Comparison of ENCODE assay signal across 8 cellular contexts in the genomic region with DNA sequence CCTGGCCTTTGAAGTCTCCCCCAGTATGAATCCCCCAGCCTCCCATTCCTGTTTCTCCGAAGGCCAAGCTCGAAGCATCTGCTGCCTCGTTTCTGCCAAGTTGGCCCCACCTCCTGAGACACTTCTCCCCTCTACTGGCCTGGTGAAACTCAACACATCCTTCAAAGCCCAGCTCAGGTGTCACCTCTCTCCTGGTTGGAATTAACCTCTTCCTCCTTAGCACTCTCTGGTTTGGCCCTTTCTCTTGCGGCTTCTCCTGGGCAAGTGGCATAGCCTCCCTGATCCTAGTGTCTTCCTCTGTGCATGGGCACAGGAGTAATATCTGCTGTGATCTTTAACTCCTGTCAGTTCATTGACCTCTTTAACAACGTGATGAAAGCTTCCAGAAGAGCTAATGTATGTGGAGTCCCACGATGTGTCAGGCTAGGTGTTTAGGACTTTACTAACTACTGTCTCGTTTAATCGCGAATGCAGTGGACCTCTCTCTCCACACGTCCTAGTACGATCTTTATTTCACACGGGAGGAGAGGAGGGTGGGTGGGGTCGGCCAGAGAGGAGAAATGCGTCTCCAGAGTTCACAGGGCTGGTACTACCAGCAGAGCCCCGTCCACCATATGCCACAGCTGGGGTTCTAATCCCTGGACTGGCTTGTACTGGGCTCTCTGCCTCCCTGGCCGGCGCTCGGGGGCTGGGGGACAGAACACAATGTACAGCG. TPM values are rescaled to one million over a fixed set of nuclear protein-coding genes. Genes with fewer than 3 reads are reported as not detected.
A peak's percentile ranks its signal among the peaks of the same experiment; 100 is the strongest.
DNase-seq lines count a peak whose midpoint lies in the region; ATAC-seq, FAIRE-seq and TF ChIP-seq lines count a peak whose summit lies in the region.

No MANE protein-coding gene starts in this region.

- H3K9me3 ChIP-seq in A549 (no peaks in the 10 kb centered on the region), HEK293 (ENCODE audit: control insufficient read depth, insufficient read depth, low read depth, low read length) (no peaks in the 10 kb centered on the region), adipocyte (ENCODE audit: control insufficient read depth, low read length) (no peaks in the 10 kb centered on the region), stomach smooth muscle (ENCODE audit: control insufficient read depth in 2 of 2, low read length in 2 of 2) (no peaks in the 10 kb centered on the region)

- POLR2A ChIA-PET in A549 (lab: Yijun Ruan, JAX) = interaction anchor here (0.6 to 1.9 kb wide), 11 partner anchors 11 to 130 kb away, joined by 3 to 15 read pairs (median 5); no protein-coding TSS in a partner anchor
- POLR2A ChIA-PET in HEK293 (lab: Yijun Ruan, JAX) = interaction anchor here (0.6 to 0.9 kb wide), 7 partner anchors 10 to 1647 kb away, joined by 3 to 8 read pairs (median 3); no protein-coding TSS in a partner anchor

- DNase-seq in A549 (ENCODE audit: low read depth in 1 of 2, low spot score in 1 of 2) (peak; percentile 61 to 64), adipocyte (ENCODE audit: low read depth) (no peak), immature natural killer cell (no peak), amniotic stem cell (lab: John Stamatoyannopoulos, UW) (no peak), ureter (ENCODE audit: low spot score) (no peak)

- FAIRE-seq in A549 (lab: Jason Lieb, UNC) = no peak

- CTCF ChIA-PET in A549 (lab: Yijun Ruan, JAX) = interaction anchor here (0.7 to 3.2 kb wide), 7 partner anchors 17 to 173 kb away, joined by 3 to 24 read pairs (median 4); no protein-coding TSS in a partner anchor
- CTCF ChIA-PET in HEK293 (lab: Yijun Ruan, JAX) = interaction anchor here (0.6 to 1.2 kb wide), 6 partner anchors 12 to 130 kb away, joined by 3 to 4 read pairs (median 3); no protein-coding TSS in a partner anchor

- peak in 1 of 2 experiments; percentile 27; a peak in 1 of 5 replicates for TF ChIP-seq RAD21 in A549 (conservative IDR thresholded peaks at IDR 0.05 in 1 of 2, IDR thresholded peaks at IDR 0.05 in 1 of 2)

- H3K27ac ChIP-seq in A549 (peak overlapping the region; percentile 94 to 100), HEK293 (ENCODE audit: extremely low read depth, low read depth, low read length) (peak overlapping the region; percentile 33; the same call in 1 of the 2 replicates), stomach smooth muscle (ENCODE audit: low read length) (peak overlapping the region; percentile 18)

- peak overlapping the region; percentile 28 to 88 (median 68) for H3K27ac Mint-ChIP-seq in immature natural killer cell

- no peaks in the 10 kb centered on the region for H3K36me3 ChIP-seq in HEK293 (ENCODE audit: control insufficient read depth in 2 of 2, insufficient read depth in 1 of 2, low read length in 2 of 2)
- no peaks in the 10 kb centered on the region for H3K36me3 ChIP-seq in adipocyte (ENCODE audit: control insufficient read depth, insufficient read depth, low read length, severe bottlenecking)
- no peaks in the 10 kb centered on the region for H3K36me3 ChIP-seq in stomach smooth muscle (ENCODE audit: control insufficient read depth in 2 of 2, insufficient read depth in 2 of 2, low read length in 2 of 2)

- peaks cover 51% of the 10 kb centered on the region for H3K4me1 ChIP-seq in A549
- peaks cover 8% of the 10 kb centered on the region for H3K4me1 ChIP-seq in HEK293 (ENCODE audit: control insufficient read depth, insufficient read depth, low read length)
- H3K4me1 ChIP-seq in adipocyte (ENCODE audit: control insufficient read depth, insufficient read depth, low read length) = peaks cover 25% of the 10 kb centered on the region
- peaks cover 14% of the 10 kb centered on the region for H3K4me1 ChIP-seq in stomach smooth muscle (ENCODE audit: control insufficient read depth, insufficient read depth, low read length)

- no peak for TF ChIP-seq EP300 in A549 (IDR thresholded peaks at IDR 0.05)

- H3K4me1 Mint-ChIP-seq in immature natural killer cell = peaks cover 35 to 42% of the 10 kb centered on the region in 2 donors

- peak overlapping the region; percentile 53 to 84 (median 67) for H3K4me3 Mint-ChIP-seq in immature natural killer cell

- TF ChIP-seq POLR2A in A549 (IDR thresholded peaks at IDR 0.05; ENCODE audit: low read length) = 0 out of 2 replicates have a peak, but pooled peaks have one; percentile 5

- H3K27me3 Mint-ChIP-seq in immature natural killer cell (ENCODE audit: low read depth in 3 of 3) = peaks cover 1 to 15% (median 2%) of the 10 kb centered on the region in 3 donors

- H3K36me3 Mint-ChIP-seq in immature natural killer cell = peaks cover 0 to 3% (median 0%) of the 10 kb centered on the region in 3 donors

- WGBS in A549 (ENCODE audit: missing lambda C conversion rate) = 32% methylated on average over 19 of the region's 19 CpGs

- H3K4me3 ChIP-seq in A549 (peak overlapping the region; percentile 91), HEK293 (ENCODE audit: low read depth, low read length) (no peak overlapping the region; the same call in 1 of the 2 replicates), adipocyte (ENCODE audit: low read length) (peak overlapping the region; percentile 74), stomach smooth muscle (ENCODE audit: low read length in 2 of 2) (peak overlapping the region in 1 of 2 donors; percentile 70)

- H3K9ac ChIP-seq in adipocyte (ENCODE audit: low read length) (peak overlapping the region; percentile 72), stomach smooth muscle (ENCODE audit: low read length in 2 of 2) (peak overlapping the region; percentile 25 to 42)

- H3K4me2 ChIP-seq in A549 = peak overlapping the region; percentile 81

- no peaks in the 10 kb centered on the region for H3K27me3 ChIP-seq in adipocyte (replicated peaks; ENCODE audit: control insufficient read depth, insufficient read depth, low read length)
- H3K27me3 ChIP-seq in stomach smooth muscle (ENCODE audit: control insufficient read depth in 1 of 2, insufficient read depth in 2 of 2, low read length in 2 of 2) = no peaks in the 10 kb centered on the region

- H3K9me3 Mint-ChIP-seq in immature natural killer cell = no peaks in the 10 kb centered on the region

- ATAC-seq in A549 (peak; percentile 51 to 62), HG03097 (IDR thresholded peaks at IDR 0.05; ENCODE audit: low FRiP score, unreplicated experiment) (no peak)

- TF ChIP-seq CTCF in A549 (IDR thresholded peaks at IDR 0.05) (no peak), HEK293 (tag by site-specific recombination; IDR thresholded peaks at IDR 0.05) (no peak)

TF ChIP-seq in A549, 52 proteins besides CTCF, POLR2A, EP300 and RAD21:
- no peak for TF ChIP-seq HEYL (CRISPR knock-in tag; IDR thresholded peaks at IDR 0.05)
- TF ChIP-seq, protein P1, sequence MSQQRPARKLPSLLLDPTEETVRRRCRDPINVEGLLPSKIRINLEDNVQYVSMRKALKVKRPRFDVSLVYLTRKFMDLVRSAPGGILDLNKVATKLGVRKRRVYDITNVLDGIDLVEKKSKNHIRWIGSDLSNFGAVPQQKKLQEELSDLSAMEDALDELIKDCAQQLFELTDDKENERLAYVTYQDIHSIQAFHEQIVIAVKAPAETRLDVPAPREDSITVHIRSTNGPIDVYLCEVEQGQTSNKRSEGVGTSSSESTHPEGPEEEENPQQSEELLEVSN (IDR thresholded peaks at IDR 0.05; ENCODE audit: borderline replicate concordance, low read depth) = 0 out of 2 replicates have a peak, but pooled peaks have one; percentile 11
- peak; percentile 47; the same call in 1 of the 2 replicates for TF ChIP-seq CHD4 (IDR thresholded peaks at IDR 0.05; ENCODE audit: borderline replicate concordance)

TF ChIP-seq in HEK293, 187 proteins besides CTCF, POLR2A, EP300 and RAD21:
- TF ChIP-seq ZFP37 (tag by site-specific recombination; IDR thresholded peaks at IDR 0.05) = no peak
- no peak for TF ChIP-seq ZNF354C (tag by site-specific recombination; IDR thresholded peaks at IDR 0.05; ENCODE audit: borderline replicate concordance, low read depth)
- TF ChIP-seq ZNF600 (tag by site-specific recombination; IDR thresholded peaks at IDR 0.05) = 0 out of 2 replicates have a peak, but pooled peaks have one; percentile 40
- no peak for TF ChIP-seq ZNF473 (tag by site-specific recombination; IDR thresholded peaks at IDR 0.05)
- TF ChIP-seq YY1 (tag by site-specific recombination; IDR thresholded peaks at IDR 0.05) = no peak
- TF ChIP-seq ZNF169 (tag by site-specific recombination; IDR thresholded peaks at IDR 0.05) = no peak
- TF ChIP-seq ZNF202 (tag by site-specific recombination; IDR thresholded peaks at IDR 0.05; ENCODE audit: borderline replicate concordance) = no peak

RNA-seq across cellular contexts. Expression of a gene that starts 0.8 kb away (rescaled TPM):
- polyA plus RNA-seq in A549 (2011; rRNA removed) (30.3 and 46.2 TPM in 2 replicates), A549 (2017; fragmentation: RNase III; extraction: RNeasy Plus Mini Kit Qiagen cat#74134 plus additional on column Dnase treatment) (47.0 to 55.6 TPM (median 50.5 TPM) in 3 replicates), immature natural killer cell (10 to 100 TPM; 10.0 to 19.0 (median 18.0) TPM)
- polyA plus RNA-seq in A549 (2012; cell fraction: cytosol; rRNA removed) = 15.4 and 22.0 TPM in 2 replicates
- polyA plus RNA-seq in A549 (2012; cell fraction: nucleus; rRNA removed) = 23.1 and 39.4 TPM in 2 replicates
- 62.1 and 63.5 TPM in 2 replicates for polyA minus RNA-seq in A549 (2011; rRNA and poly(A)+ RNA removed)
- total RNA-seq in ureter = 18.0 TPM

Comparison
In these comparisons a context has a peak if more than half of its experiments do, and no peak if none do; other contexts are left out.
1. DNase-seq: peak in A549 (2 of 2); none in adipocyte (single experiment), immature natural killer cell (0 of 3), amniotic stem cell (single experiment) and ureter (single experiment).
2. H3K27ac ChIP-seq: peak in every context shown above with its lines; median percentile 97 in A549; 33 in HEK293; 18 in stomach smooth muscle.